In the genomic region with DNA sequence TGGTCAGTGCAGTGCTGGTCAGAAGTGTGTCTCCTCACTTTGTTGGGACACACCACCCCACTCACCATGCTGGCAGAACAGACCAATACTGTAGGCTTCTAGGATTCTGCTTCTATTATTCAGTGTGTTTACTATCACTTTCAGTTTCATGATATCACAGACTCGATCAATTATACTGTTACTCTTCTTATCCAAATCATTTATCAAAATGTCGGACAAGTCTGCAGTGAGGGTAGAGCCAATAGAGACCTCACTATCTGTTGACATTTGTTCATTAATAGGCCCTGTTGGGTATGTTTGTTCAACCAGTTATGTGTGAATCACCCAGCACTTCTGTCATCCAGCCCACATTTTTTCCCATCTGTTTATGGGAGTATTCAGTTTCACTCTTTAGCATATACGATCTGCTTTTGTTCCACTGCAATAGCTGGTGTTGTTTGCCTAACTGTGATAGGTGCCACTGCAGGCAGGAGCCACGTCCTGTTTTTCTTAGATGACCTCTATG, we compare ENCODE assay signal across 8 cellular contexts.
DNase-seq lines count a peak whose midpoint lies in the region; ATAC-seq and TF ChIP-seq lines count a peak whose summit lies in the region.

No MANE protein-coding gene starts in this region.

- H3K27me3 ChIP-seq in AG04450 (ENCODE audit: control insufficient read depth, insufficient read depth, low read length): no peaks in the 10 kb centered on the region

- H3K4me3 ChIP-seq in AG04450 (ENCODE audit: low read depth, low read length) (peak overlapping the region; percentile 14), foreskin fibroblast (ENCODE audit: low read depth in 1 of 2, low read length in 2 of 2) (peak overlapping the region in 1 of 2 donors; percentile 39)

- peaks cover 0 to 2% (median 2%) of the 10 kb centered on the region in 3 donors for H3K27me3 Mint-ChIP-seq in CD14-positive monocyte (ENCODE audit: low read depth in 3 of 3)

- peaks cover 14 to 32% (median 24%) of the 10 kb centered on the region in 7 donors for H3K9me3 Mint-ChIP-seq in CD14-positive monocyte

- no peaks in the 10 kb centered on the region; the same call in 1 of the 2 replicates for H3K9me3 ChIP-seq in AG04450 (ENCODE audit: control insufficient read depth, insufficient read depth, low read length)

- TF ChIP-seq CTCF in AG04450 (IDR thresholded peaks at IDR 0.05; ENCODE audit: low read depth, low read length) (no peak), foreskin fibroblast (IDR thresholded peaks at IDR 0.05; ENCODE audit: low read depth, low read length) (no peak), CD14-positive monocyte (IDR thresholded peaks at IDR 0.05) (no peak)

- peak; percentile 67 for ATAC-seq in stimulated activated naive CD8-positive, alpha-beta T cell treated with anti-CD3 and anti-CD28 coated beads, Interleukin-15, Interleukin-2, amounts not matched to agents 100 U/mL and 50 U/mL, for 24 hours

- CTCF ChIA-PET in AG04450 (lab: Charles Lee): interaction anchor here (1.8 kb wide), 1 partner anchor 395 kb away, joined by 10 read pairs; no protein-coding TSS in a partner anchor

- POLR2A ChIA-PET in AG04450 (lab: Yijun Ruan, JAX): no interaction called here

- no peak overlapping the region for H3K27ac ChIP-seq in AG04450 (ENCODE audit: low read depth, low read length)

- H3K4me3 Mint-ChIP-seq in CD14-positive monocyte: no peak overlapping the region

- H3K36me3 Mint-ChIP-seq in CD14-positive monocyte: no peaks in the 10 kb centered on the region

- H3K4me1 Mint-ChIP-seq in CD14-positive monocyte: peaks cover 8% of the 10 kb centered on the region

- DNase-seq in AG04450 (ENCODE audit: low read depth, low spot score): no peak
- DNase-seq in HT1080 (ENCODE audit: low read depth): peak; percentile 67
- DNase-seq in SW480 (ENCODE audit: low spot score): peak; percentile 58
- peak; percentile 31 to 41 for DNase-seq in foreskin fibroblast
- peak; percentile 14 for DNase-seq in stimulated activated naive CD8-positive, alpha-beta T cell treated with anti-CD3 and anti-CD28 coated beads, Interleukin-15, Interleukin-2, amounts not matched to agents 100 U/mL and 50 U/mL, for 24 hours
- no peak for DNase-seq in SKM-1 (lab: John Stamatoyannopoulos, UW; ENCODE audit: unreplicated experiment)
- DNase-seq in CD14-positive monocyte (ENCODE audit: low spot score): no peak
- DNase-seq in OCI-M2 (lab: John Stamatoyannopoulos, UW; ENCODE audit: unreplicated experiment): no peak

- H3K27ac Mint-ChIP-seq in CD14-positive monocyte: no peak overlapping the region

- intact Hi-C loops in CD14-positive monocyte (cut with micrococcal nuclease): no loop called here

Comparison
In these comparisons a context has a peak if more than half of its experiments do, and no peak if none do; other contexts are left out.
1. DNase-seq: peak in HT1080 (single experiment), SW480 (single experiment), foreskin fibroblast (2 of 2) and stimulated activated naive CD8-positive, alpha-beta T cell treated with anti-CD3 and anti-CD28 coated beads, Interleukin-15, Interleukin-2, amounts not matched to agents 100 U/mL and 50 U/mL, for 24 hours (single experiment); none in AG04450 (single experiment), SKM-1 (single experiment), CD14-positive monocyte (single experiment) and OCI-M2 (single experiment).